Comparison of ENCODE assay signal across 8 cellular contexts in genomic region chr2:96537734-96538486, GRCh38. TPM values are rescaled to one million over a fixed set of nuclear protein-coding genes. Genes with fewer than 3 reads are reported as not detected.
DNase-seq lines count a peak whose midpoint lies in the region; ATAC-seq and TF ChIP-seq lines count a peak whose summit lies in the region.

No MANE protein-coding gene starts in this region.

- H3K9ac ChIP-seq in BLaER1 treated with 17β-estradiol and CSF1 and Interleukin-3, amounts not matched to agents 10 nM and 100 nM: peak overlapping the region; percentile 93 to 99 (median 97)
- peak overlapping the region; percentile 71 for H3K9ac ChIP-seq in NT2/D1 (ENCODE audit: insufficient read length, low read depth)

- ATAC-seq in left colon: peak; percentile 10
- ATAC-seq in stimulated activated naive CD8-positive, alpha-beta T cell treated with anti-CD3 and anti-CD28 coated beads, Interleukin-15, Interleukin-2, amounts not matched to agents 100 U/mL and 50 U/mL, for 24 hours: peak; percentile 24

- peaks cover 56 to 62% (median 59%) of the 10 kb centered on the region in 11 experiments for H4K20me1 ChIP-seq in BLaER1 treated with 17β-estradiol and CSF1 and Interleukin-3, amounts not matched to agents 10 nM and 100 nM

- peaks cover 24 to 40% (median 29%) of the 10 kb centered on the region in 11 experiments for H3K36me3 ChIP-seq in BLaER1 treated with 17β-estradiol and CSF1 and Interleukin-3, amounts not matched to agents 10 nM and 100 nM
- H3K36me3 ChIP-seq in NT2/D1 (ENCODE audit: insufficient read depth, insufficient read length, low read length) (no peaks in the 10 kb centered on the region), adrenal gland (replicated peaks in 1 of 2) (no peaks in the 10 kb centered on the region)

- WGBS in adrenal gland, 4 donors: 11 to 92% (median 34%) methylated on average over 4 to 36 of the region's 36 CpGs

- no peak for TF ChIP-seq CTCF in adrenal gland (IDR thresholded peaks at IDR 0.05)

- intact Hi-C loops in adrenal gland (cut with DNase I) (no loop called here), left colon (cut with DNase I, micrococcal nuclease) (no loop called here)

- H3K4me2 ChIP-seq in BLaER1 treated with 17β-estradiol and CSF1 and Interleukin-3, amounts not matched to agents 10 nM and 100 nM: peak overlapping the region; percentile 97 to 100 (median 99)

- H3K4me1 ChIP-seq in BLaER1 treated with 17β-estradiol and CSF1 and Interleukin-3, amounts not matched to agents 10 nM and 100 nM: peaks cover 62 to 85% (median 79%) of the 10 kb centered on the region in 10 experiments
- peaks cover 29% of the 10 kb centered on the region for H3K4me1 ChIP-seq in NT2/D1 (ENCODE audit: insufficient read depth, insufficient read length)
- peaks cover 8 to 25% of the 10 kb centered on the region in 2 donors for H3K4me1 ChIP-seq in adrenal gland (replicated peaks in 1 of 2)

- H3K27ac ChIP-seq in BLaER1 treated with 17β-estradiol and CSF1 and Interleukin-3, amounts not matched to agents 10 nM and 100 nM: peak overlapping the region; percentile 94 to 99 (median 98)
- peak overlapping the region in 3 of 5 donors; percentile 76 to 94 (median 91) for H3K27ac ChIP-seq in adrenal gland

- DNase-seq in NT2/D1 (ENCODE audit: low read depth, low spot score) (no peak), adrenal gland (peak in 3 of 7 donors; percentile 15 to 28 (median 21)), left colon (peak in 1 of 2 donors; percentile 62), NCI-H187 (lab: John Stamatoyannopoulos, UW) (no peak), SIG-M5 treated with dmso at 0.1 percent for 504 hours (lab: John Stamatoyannopoulos, UW; ENCODE audit: unreplicated experiment) (no peak), KG1 (lab: John Stamatoyannopoulos, UW) (no peak)
- peak; percentile 62 for DNase-seq in stimulated activated naive CD8-positive, alpha-beta T cell treated with anti-CD3 and anti-CD28 coated beads, Interleukin-15, Interleukin-2, amounts not matched to agents 100 U/mL and 50 U/mL, for 24 hours

- H3K9me3 ChIP-seq in BLaER1 treated with 17β-estradiol and CSF1 and Interleukin-3, amounts not matched to agents 10 nM and 100 nM (replicated peaks in 1 of 11): peaks cover 0 to 12% (median 6%) of the 10 kb centered on the region in 11 experiments; a peak in 9 of 22 replicates
- H3K9me3 ChIP-seq in NT2/D1 (ENCODE audit: insufficient read depth, low read length) (no peaks in the 10 kb centered on the region), adrenal gland (replicated peaks in 1 of 3) (no peaks in the 10 kb centered on the region)

- H3K27me3 ChIP-seq in BLaER1 treated with 17β-estradiol and CSF1 and Interleukin-3, amounts not matched to agents 10 nM and 100 nM: no peaks in the 10 kb centered on the region; a peak in 1 of 22 replicates
- H3K27me3 ChIP-seq in NT2/D1 (ENCODE audit: insufficient read depth, insufficient read length) (peaks cover 36% of the 10 kb centered on the region), adrenal gland (no peaks in the 10 kb centered on the region)

- peak overlapping the region; percentile 76 to 95 (median 82) for H3K4me3 ChIP-seq in BLaER1 treated with 17β-estradiol and CSF1 and Interleukin-3, amounts not matched to agents 10 nM and 100 nM
- peak overlapping the region; percentile 36 for H3K4me3 ChIP-seq in NT2/D1 (ENCODE audit: insufficient read length, low read depth)
- H3K4me3 ChIP-seq in adrenal gland: peak overlapping the region in 3 of 4 donors; percentile 75 to 93 (median 82)

- TF ChIP-seq POLR2A in adrenal gland (IDR thresholded peaks at IDR 0.05): no peak

RNA-seq across cellular contexts. Expression of gene ARID5A, which starts 1.4 kb away (rescaled TPM):
- 10 to 100 TPM in 6 of 8 donors, 1 to 10 TPM in 2; 9.0 to 25.4 (median 14.3) TPM for total RNA-seq in adrenal gland
- 10 to 100 TPM in 2 of 3 donors, 1 to 10 TPM in 1; 1.3 to 39.6 (median 26.1) TPM for polyA plus RNA-seq in adrenal gland
- 10 to 100 TPM in 1 of 2 donors, 1 to 10 TPM in 1; 5.6 to 13.7 TPM for total RNA-seq in left colon

RNA-seq across cellular contexts. Expression of gene NEURL3, which starts 32.8 kb away (rescaled TPM):
- total RNA-seq in adrenal gland (under 1 TPM in 1 of 8 donors, not detected in 7; 0.41 TPM), left colon (1 to 10 TPM in 1 of 2 donors, under 1 TPM in 1; 0.58 to 3.3 TPM)
- under 1 TPM in 2 of 3 donors, not detected in 1; 0.03 to 0.24 TPM for polyA plus RNA-seq in adrenal gland
